ENCODE assay signal across 8 cellular contexts in genomic region chr9:36191696-36192095, GRCh38. TPM values are rescaled to one million over a fixed set of nuclear protein-coding genes. Genes with fewer than 3 reads are reported as not detected.
DNase-seq lines count a peak whose midpoint lies in the region; ATAC-seq and TF ChIP-seq lines count a peak whose summit lies in the region.

No MANE protein-coding gene starts in this region.

- H3K4me3 Mint-ChIP-seq in CD4-positive, alpha-beta memory T cell, result peak overlapping the region; percentile 90 to 98 (median 94)
- peak overlapping the region; percentile 93 for H3K4me3 Mint-ChIP-seq in neural crest cell

- H3K4me1 ChIP-seq in CD4-positive, alpha-beta memory T cell (ENCODE audit: insufficient read depth, low read length), result peaks cover 42% of the 10 kb centered on the region
- peaks cover 33 to 34% of the 10 kb centered on the region in 2 donors for H3K4me1 ChIP-seq in duodenal mucosa (ENCODE audit: control insufficient read depth in 1 of 2, insufficient read depth in 2 of 2, low read length in 2 of 2)

- intact Hi-C loops in CD4-positive, alpha-beta memory T cell (cut with micrococcal nuclease), result no loop called here

- peak overlapping the region; percentile 70 to 92 (median 87) for H3K27ac Mint-ChIP-seq in CD4-positive, alpha-beta memory T cell
- peak overlapping the region; percentile 91 for H3K27ac Mint-ChIP-seq in neural crest cell (ENCODE audit: unreplicated experiment)

- peaks cover 0 to 2% (median 0%) of the 10 kb centered on the region in 8 donors for H3K9me3 Mint-ChIP-seq in CD4-positive, alpha-beta memory T cell
- H3K9me3 Mint-ChIP-seq in neural crest cell, result no peaks in the 10 kb centered on the region

- TF ChIP-seq CTCF in NB4 (IDR thresholded peaks at IDR 0.05; ENCODE audit: low read depth, low read length), result no peak
- TF ChIP-seq CTCF in neural crest cell (conservative IDR thresholded peaks at IDR 0.05), result no peak

- no peaks in the 10 kb centered on the region for H3K9me3 ChIP-seq in CD4-positive, alpha-beta memory T cell (ENCODE audit: control insufficient read depth in 1 of 2, low read length in 2 of 2)
- no peaks in the 10 kb centered on the region for H3K9me3 ChIP-seq in duodenal mucosa (ENCODE audit: control insufficient read depth in 1 of 2, low read length in 2 of 2)

- ATAC-seq in HG02678 (IDR thresholded peaks at IDR 0.05; ENCODE audit: unreplicated experiment), result no peak
- ATAC-seq in HG03196 (IDR thresholded peaks at IDR 0.05; ENCODE audit: unreplicated experiment), result no peak
- no peak for ATAC-seq in GM18511 (IDR thresholded peaks at IDR 0.05; ENCODE audit: unreplicated experiment)

- no peak for DNase-seq in CD4-positive, alpha-beta memory T cell
- no peak for DNase-seq in NB4 (ENCODE audit: low read depth)
- DNase-seq in neural crest cell (ENCODE audit: low read depth, low spot score), result no peak
- no peak for DNase-seq in G401 (ENCODE audit: low spot score)

- TF ChIP-seq POLR2A in NB4 (IDR thresholded peaks at IDR 0.05; ENCODE audit: extremely low read depth, insufficient read length), result no peak

- H3K4me1 Mint-ChIP-seq in CD4-positive, alpha-beta memory T cell, result peaks cover 40 to 57% (median 48%) of the 10 kb centered on the region in 4 donors
- H3K4me1 Mint-ChIP-seq in neural crest cell, result peaks cover 50% of the 10 kb centered on the region

- peaks cover 8% of the 10 kb centered on the region for H3K36me3 ChIP-seq in CD4-positive, alpha-beta memory T cell (ENCODE audit: insufficient read depth, low read length)
- no peaks in the 10 kb centered on the region for H3K36me3 ChIP-seq in duodenal mucosa (ENCODE audit: control insufficient read depth in 1 of 2, insufficient read depth in 2 of 2, low read length in 2 of 2)

- H3K27ac ChIP-seq in CD4-positive, alpha-beta memory T cell (ENCODE audit: low read depth, low read length), result peak overlapping the region; percentile 91
- no peak overlapping the region for H3K27ac ChIP-seq in duodenal mucosa (ENCODE audit: low read depth, low read length)

- H3K36me3 Mint-ChIP-seq in CD4-positive, alpha-beta memory T cell, result peaks cover 6 to 28% of the 10 kb centered on the region in 2 donors
- peaks cover 5% of the 10 kb centered on the region for H3K36me3 Mint-ChIP-seq in neural crest cell (ENCODE audit: low read depth)

- CTCF ChIA-PET in CD4-positive, alpha-beta memory T cell (lab: Charles Lee; ENCODE audit: partially characterized antibody), result interaction anchor here (0.8 to 4.5 kb wide), 10 partner anchors 10 to 138 kb away, joined by 3 to 70 read pairs (median 10); partner anchors contain the start of gene CCIN

- H3K27me3 Mint-ChIP-seq in CD4-positive, alpha-beta memory T cell, result peaks cover 0 to 1% of the 10 kb centered on the region in 2 donors
- peaks cover 9% of the 10 kb centered on the region for H3K27me3 Mint-ChIP-seq in neural crest cell (ENCODE audit: low read depth)

- POLR2A ChIA-PET in CD4-positive, alpha-beta memory T cell (lab: Charles Lee; ENCODE audit: partially characterized antibody), result interaction anchor here (0.5 to 3.1 kb wide), 10 partner anchors 10 to 409 kb away, joined by 3 to 21 read pairs (median 8); partner anchors contain the start of genes GLIPR2 and GNE

- H3K27me3 ChIP-seq in CD4-positive, alpha-beta memory T cell (ENCODE audit: insufficient read depth, low read length), result no peaks in the 10 kb centered on the region
- no peaks in the 10 kb centered on the region for H3K27me3 ChIP-seq in duodenal mucosa (ENCODE audit: control insufficient read depth in 1 of 2, insufficient read depth in 2 of 2, low read length in 2 of 2)

- peak overlapping the region; percentile 84 to 90 for H3K9ac ChIP-seq in duodenal mucosa (ENCODE audit: low read depth in 1 of 2, low read length in 2 of 2)

- in situ Hi-C loops in G401 (cut with HindIII; ENCODE audit: low sequenced_read_pairs), result no loop called here

- peak overlapping the region; percentile 87 to 94 for H3K4me3 ChIP-seq in CD4-positive, alpha-beta memory T cell (ENCODE audit: low read length in 2 of 2)
- peak overlapping the region; percentile 96 for H3K4me3 ChIP-seq in NB4 (ENCODE audit: low read depth, low read length)
- peak overlapping the region; percentile 90 to 93 for H3K4me3 ChIP-seq in duodenal mucosa (ENCODE audit: low read depth in 1 of 2, low read length in 2 of 2)

RNA-seq across cellular contexts. Expression of gene CLTA, which starts 1.0 kb away (rescaled TPM):
- 10 to 100 TPM; 69.9 to 72.3 TPM for total RNA-seq in CD4-positive, alpha-beta memory T cell
- polyA plus RNA-seq in CD4-positive, alpha-beta memory T cell, result 100 to 1,000 TPM in 1 of 2 donors, 10 to 100 TPM in 1; 46.0 to 106 TPM
- 222 and 224 TPM in 2 replicates for total RNA-seq in neural crest cell
- 630 and 665 TPM in 2 replicates for total RNA-seq in G401 (2014; rRNA removed; shearing (Covaris generic))

RNA-seq across cellular contexts. Expression of gene CCIN, which starts 22.5 kb away (rescaled TPM):
- total RNA-seq in CD4-positive, alpha-beta memory T cell, result not detected
- polyA plus RNA-seq in CD4-positive, alpha-beta memory T cell, result not detected
- not detected in 2 replicates for total RNA-seq in neural crest cell
- total RNA-seq in G401 (2014; rRNA removed; shearing (Covaris generic)), result 0.62 TPM in 1 of 2 replicates, not detected in the other

RNA-seq across cellular contexts. Expression of gene GLIPR2, which starts 55.2 kb away (rescaled TPM):
- total RNA-seq in CD4-positive, alpha-beta memory T cell, result 10 to 100 TPM; 17.0 to 18.9 TPM
- 100 to 1,000 TPM; 140 to 213 TPM for polyA plus RNA-seq in CD4-positive, alpha-beta memory T cell
- 21.5 and 24.2 TPM in 2 replicates for total RNA-seq in neural crest cell
- total RNA-seq in G401 (2014; rRNA removed; shearing (Covaris generic)), result 15.0 and 19.8 TPM in 2 replicates
